ENCODE assay signal across 9 cellular contexts in the genomic region with DNA sequence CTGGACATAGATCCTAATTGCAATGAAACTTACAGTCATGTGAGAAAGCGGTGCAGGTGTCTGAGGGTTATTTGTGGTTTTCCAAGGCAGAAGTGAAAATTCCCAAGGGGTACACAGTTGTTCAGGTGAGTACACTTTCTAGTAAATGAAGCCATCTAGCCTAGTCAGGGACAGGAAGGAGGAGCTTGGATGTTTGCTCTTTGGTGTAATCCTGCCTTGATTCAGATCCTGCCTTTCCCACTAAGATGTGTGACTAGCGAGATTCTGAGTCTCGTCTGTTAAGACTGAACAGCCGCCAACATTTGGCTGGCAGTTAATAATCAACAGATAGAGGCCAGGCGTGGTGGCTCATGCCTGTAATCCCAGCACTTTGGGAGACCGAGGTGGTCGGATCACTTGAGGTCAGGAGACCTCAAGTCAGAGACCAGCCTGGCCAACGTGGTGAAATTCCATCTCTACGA. TPM values are rescaled to one million over a fixed set of nuclear protein-coding genes. Genes with fewer than 3 reads are reported as not detected.
A peak's percentile ranks its signal among the peaks of the same experiment; 100 is the strongest.
DNase-seq lines count a peak whose midpoint lies in the region; ATAC-seq and TF ChIP-seq lines count a peak whose summit lies in the region.
"Had no signal": no experiment of that assay in that cellular context is flagged by ENCODE, and none has a peak within 500 bp of the region (broad histone marks: within the 10 kb centered on the region; RNA-seq: fewer than 3 reads in every experiment).

No MANE protein-coding gene starts in this region.

- peaks cover 64% of the 10 kb centered on the region for H3K4me1 Mint-ChIP-seq in CD14-positive monocyte
- H3K4me1 Mint-ChIP-seq in IgD-negative memory B cell = peaks cover 48 to 55% (median 54%) of the 10 kb centered on the region in 3 donors
- H3K4me1 Mint-ChIP-seq in dendritic cell treated with granulocyte-macrophage colony-stimulating factor and Interleukin-4, amounts not matched to agents 40 ng/mL and 50 ng/mL, for 4 days (ENCODE audit: low read depth) = peaks cover 76% of the 10 kb centered on the region
- peaks cover 45 to 72% (median 46%) of the 10 kb centered on the region in 3 donors for H3K4me1 Mint-ChIP-seq in naive B cell

- peaks cover 70% of the 10 kb centered on the region for H3K4me1 ChIP-seq in suprapubic skin

- H3K9me3 Mint-ChIP-seq in CD14-positive monocyte = peaks cover 0 to 4% (median 0%) of the 10 kb centered on the region in 7 donors
- no peaks in the 10 kb centered on the region for H3K9me3 Mint-ChIP-seq in IgD-negative memory B cell
- no peaks in the 10 kb centered on the region for H3K9me3 Mint-ChIP-seq in dendritic cell treated with granulocyte-macrophage colony-stimulating factor and Interleukin-4, amounts not matched to agents 40 ng/mL and 50 ng/mL, for 4 days
- H3K9me3 Mint-ChIP-seq in naive B cell = no peaks in the 10 kb centered on the region

- peaks cover 61% of the 10 kb centered on the region for H3K36me3 ChIP-seq in suprapubic skin

- intact Hi-C loops in CD14-positive monocyte (cut with micrococcal nuclease) = loop anchor here in 1 of 2 donors (5.0 kb wide), 1 partner anchor 36 kb away; no protein-coding TSS in a partner anchor
- intact Hi-C loops in dendritic cell treated with granulocyte-macrophage colony-stimulating factor and Interleukin-4, amounts not matched to agents 40 ng/mL and 50 ng/mL, for 4 days (cut with micrococcal nuclease) = loop anchor here (10.0 kb wide), 1 partner anchor 182 kb away; no protein-coding TSS in a partner anchor

- in situ Hi-C loops in GM13976 (cut with MboI; ENCODE audit: low sequenced_read_pairs, unreplicated experiment) = no loop called here

- H3K9me3 ChIP-seq in suprapubic skin = no peaks in the 10 kb centered on the region

- H3K27ac ChIP-seq in suprapubic skin = no peak overlapping the region

- DNase-seq in CD14-positive monocyte (ENCODE audit: low spot score) (no peak), naive B cell (no peak), NCI-H2029 (lab: John Stamatoyannopoulos, UW) (no peak), NCI-H748 (lab: John Stamatoyannopoulos, UW; ENCODE audit: unreplicated experiment) (no peak), GM13976 (ENCODE audit: low spot score) (no peak), suprapubic skin (ENCODE audit: low spot score in 2 of 2) (no peak)

- no peak for TF ChIP-seq EP300 in suprapubic skin (IDR thresholded peaks at IDR 0.05)

- H3K36me3 Mint-ChIP-seq in CD14-positive monocyte = peaks cover 76 to 78% of the 10 kb centered on the region in 2 donors
- peaks cover 17% of the 10 kb centered on the region for H3K36me3 Mint-ChIP-seq in IgD-negative memory B cell
- H3K36me3 Mint-ChIP-seq in dendritic cell treated with granulocyte-macrophage colony-stimulating factor and Interleukin-4, amounts not matched to agents 40 ng/mL and 50 ng/mL, for 4 days (ENCODE audit: low read depth) = peaks cover 77% of the 10 kb centered on the region
- H3K36me3 Mint-ChIP-seq in naive B cell = peaks cover 0 to 8% of the 10 kb centered on the region in 2 donors

- H3K27me3 Mint-ChIP-seq in CD14-positive monocyte (ENCODE audit: low read depth in 3 of 3) (no peaks in the 10 kb centered on the region), IgD-negative memory B cell (no peaks in the 10 kb centered on the region), naive B cell (no peaks in the 10 kb centered on the region)
- H3K27me3 Mint-ChIP-seq in dendritic cell treated with granulocyte-macrophage colony-stimulating factor and Interleukin-4, amounts not matched to agents 40 ng/mL and 50 ng/mL, for 4 days = no peaks in the 10 kb centered on the region

- WGBS in suprapubic skin = 55% methylated on average over 9 of the region's 9 CpGs

- H3K4me3 ChIP-seq in suprapubic skin = no peak overlapping the region

- no peak for ATAC-seq in naive B cell (ENCODE audit: low read depth in 2 of 2)
- ATAC-seq: sciatic nerve had no signal

- H3K27me3 ChIP-seq in suprapubic skin = no peaks in the 10 kb centered on the region

- no peak for TF ChIP-seq POLR2A in suprapubic skin (IDR thresholded peaks at IDR 0.05)

- H3K27ac Mint-ChIP-seq in CD14-positive monocyte (peak overlapping the region; percentile 91 to 100 (median 100)), IgD-negative memory B cell (peak overlapping the region; percentile 23 to 96 (median 88)), naive B cell (peak overlapping the region in 4 of 6 donors; percentile 38 to 97 (median 54))
- peak overlapping the region; percentile 94 for H3K27ac Mint-ChIP-seq in dendritic cell treated with granulocyte-macrophage colony-stimulating factor and Interleukin-4, amounts not matched to agents 40 ng/mL and 50 ng/mL, for 4 days

- TF ChIP-seq CTCF in CD14-positive monocyte (IDR thresholded peaks at IDR 0.05) (no peak), GM13976 (IDR thresholded peaks at IDR 0.05; ENCODE audit: borderline replicate concordance, control extremely low read depth, extremely low read depth, insufficient read depth, missing control alignments) (no peak), suprapubic skin (IDR thresholded peaks at IDR 0.05) (no peak)

- peak overlapping the region; percentile 100 for H3K4me3 Mint-ChIP-seq in CD14-positive monocyte
- H3K4me3 Mint-ChIP-seq in IgD-negative memory B cell = peak overlapping the region; percentile 97 to 100 (median 99)
- peak overlapping the region; percentile 66 for H3K4me3 Mint-ChIP-seq in dendritic cell treated with granulocyte-macrophage colony-stimulating factor and Interleukin-4, amounts not matched to agents 40 ng/mL and 50 ng/mL, for 4 days
- H3K4me3 Mint-ChIP-seq in naive B cell = peak overlapping the region in 7 of 8 donors; percentile 15 to 99 (median 96)

RNA-seq across cellular contexts. Expression of gene RPS9, which starts 2.5 kb away (rescaled TPM):
- polyA plus RNA-seq in CD14-positive monocyte (100 to 1,000 TPM; 756 to 983 TPM), IgD-negative memory B cell (1,165 TPM), naive B cell (ENCODE audit: low read depth in 6 of 6) (1,000 to 10,000 TPM in 3 of 6 donors, 100 to 1,000 TPM in 3; 849 to 1,278 (median 1,006) TPM)
- 1,000 to 10,000 TPM; 1,403 to 3,061 (median 2,817) TPM for total RNA-seq in suprapubic skin

RNA-seq across cellular contexts. Expression of gene TSEN34, which starts 12.1 kb away (rescaled TPM):
- 100 to 1,000 TPM; 109 to 125 TPM for polyA plus RNA-seq in CD14-positive monocyte
- 33.2 TPM for polyA plus RNA-seq in IgD-negative memory B cell
- polyA plus RNA-seq in naive B cell (ENCODE audit: low read depth in 6 of 6) = 10 to 100 TPM; 22.3 to 40.0 (median 32.1) TPM
- total RNA-seq in suprapubic skin = 10 to 100 TPM; 42.7 to 76.3 (median 69.1) TPM

RNA-seq across cellular contexts. Expression of gene MBOAT7, which starts 13.8 kb away (rescaled TPM):
- polyA plus RNA-seq in CD14-positive monocyte = 100 to 1,000 TPM in 1 of 2 donors, 10 to 100 TPM in 1; 84.0 to 115 TPM
- 16.1 TPM for polyA plus RNA-seq in IgD-negative memory B cell
- polyA plus RNA-seq in naive B cell (ENCODE audit: low read depth in 6 of 6) = 10 to 100 TPM in 4 of 6 donors, 1 to 10 TPM in 2; 7.0 to 13.5 (median 11.3) TPM
- 10 to 100 TPM; 54.7 to 96.5 (median 58.7) TPM for total RNA-seq in suprapubic skin

RNA-seq across cellular contexts. Expression of gene LILRB3, which starts 19.6 kb away (rescaled TPM):
- 100 to 1,000 TPM in 1 of 2 donors, 10 to 100 TPM in 1; 62.9 to 104 TPM for polyA plus RNA-seq in CD14-positive monocyte
- 0.16 TPM for polyA plus RNA-seq in IgD-negative memory B cell
- polyA plus RNA-seq in naive B cell (ENCODE audit: low read depth in 6 of 6) = 1 to 10 TPM in 1 of 6 donors, under 1 TPM in 5; 0.29 to 4.6 (median 0.39) TPM
- total RNA-seq in suprapubic skin = 1 to 10 TPM in 3 of 4 donors, under 1 TPM in 1; 0.34 to 5.7 (median 2.9) TPM

RNA-seq across cellular contexts. Expression of gene TMC4, which starts 30.2 kb away (rescaled TPM):
- 1 to 10 TPM; 1.5 to 2.5 TPM for polyA plus RNA-seq in CD14-positive monocyte
- polyA plus RNA-seq in IgD-negative memory B cell = not detected
- polyA plus RNA-seq in naive B cell (ENCODE audit: low read depth in 6 of 6) = not detected
- total RNA-seq in suprapubic skin = 10 to 100 TPM in 2 of 4 donors, 1 to 10 TPM in 2; 3.4 to 22.8 (median 9.0) TPM
